In genomic region chr15:89926158-89926557, GRCh38 we compare ENCODE assay signal across 15 cellular contexts. TPM values are rescaled to one million over a fixed set of nuclear protein-coding genes. Genes with fewer than 3 reads are reported as not detected.
DNase-seq lines count a peak whose midpoint lies in the region; ATAC-seq and TF ChIP-seq lines count a peak whose summit lies in the region.
"Had no signal": no experiment of that assay in that cellular context is flagged by ENCODE, and none has a peak within 500 bp of the region (broad histone marks: within the 10 kb centered on the region; RNA-seq: fewer than 3 reads in every experiment).

No MANE protein-coding gene starts in this region.

- peak; percentile 44; the same call in 1 of the 3 replicates for ATAC-seq in SK-N-SH treated with all-trans-retinoic acid at 6 μM for 48 hours
- peak; percentile 52; the same call in 1 of the 3 replicates for ATAC-seq in RWPE2 (ENCODE audit: low read depth)
- peak; percentile 50 for ATAC-seq in upper lobe of right lung
- ATAC-seq in HG03175 (IDR thresholded peaks at IDR 0.05; ENCODE audit: unreplicated experiment): no peak

- peaks cover 2% of the 10 kb centered on the region for H3K27me3 Mint-ChIP-seq in chondrocyte (ENCODE audit: low read depth)

- CTCF ChIA-PET in SK-N-SH (lab: Yijun Ruan, JAX): no interaction called here

- intact Hi-C loops in upper lobe of right lung (cut with DNase I): no loop called here

- H3K36me3 Mint-ChIP-seq in chondrocyte (ENCODE audit: low read depth): no peaks in the 10 kb centered on the region

- H3K4me1 Mint-ChIP-seq in chondrocyte (ENCODE audit: low read depth): no peaks in the 10 kb centered on the region

- H3K79me2 ChIP-seq in SK-N-SH (ENCODE audit: insufficient read depth): no peaks in the 10 kb centered on the region

- no peaks in the 10 kb centered on the region for H3K9me3 Mint-ChIP-seq in chondrocyte (ENCODE audit: low read depth)

- H4K20me1 ChIP-seq in SK-N-SH (ENCODE audit: insufficient read depth): no peaks in the 10 kb centered on the region

- WGBS in SK-N-SH (ENCODE audit: low lambda C conversion rate): 86% methylated on average over 2 of the region's 2 CpGs

- no peak overlapping the region for H3K9ac ChIP-seq in SK-N-SH

- H3K4me2 ChIP-seq in SK-N-SH: no peak overlapping the region

- H3K4me3 Mint-ChIP-seq in chondrocyte (ENCODE audit: unreplicated experiment): no peak overlapping the region

- no peak for TF ChIP-seq RAD21 in SK-N-SH (IDR thresholded peaks at IDR 0.05; ENCODE audit: low read length)

- H3K27ac Mint-ChIP-seq in chondrocyte (ENCODE audit: unreplicated experiment): no peak overlapping the region

- H3K4me1 ChIP-seq in SK-N-SH (ENCODE audit: control insufficient read depth in 1 of 2, insufficient read depth in 2 of 2, low read depth in 1 of 2, low read length in 1 of 2): peaks cover 0 to 3% of the 10 kb centered on the region in 2 experiments; a peak in 1 of 4 replicates
- H3K4me1 ChIP-seq in RWPE2 (ENCODE audit: insufficient read depth, poor library complexity, severe bottlenecking): no peaks in the 10 kb centered on the region
- H3K4me1 ChIP-seq in upper lobe of right lung: no peaks in the 10 kb centered on the region

- no peak for DNase-seq in SK-N-SH
- no peak for DNase-seq in RWPE2 (ENCODE audit: low spot score)
- DNase-seq in fibroblast of the aortic adventitia (ENCODE audit: low read depth): peak; percentile 11
- DNase-seq in upper lobe of right lung: no peak
- DNase-seq in chondrocyte (ENCODE audit: low spot score): no peak
- DNase-seq in SKM-1 treated with dmso at 0.1 percent for 144 hours (lab: John Stamatoyannopoulos, UW; ENCODE audit: unreplicated experiment): no peak
- DNase-seq: C1 segment of cervical spinal cord, EL, NCI-H187, NCI-H69, SIG-M5 had no signal

- H3K27me3 ChIP-seq in SK-N-SH (ENCODE audit: insufficient read depth) (no peaks in the 10 kb centered on the region), RWPE2 (ENCODE audit: insufficient read depth, poor library complexity, severe bottlenecking) (no peaks in the 10 kb centered on the region), upper lobe of right lung (no peaks in the 10 kb centered on the region)

- H3K27ac ChIP-seq in SK-N-SH (ENCODE audit: low read depth in 2 of 2, low read length in 1 of 2) (no peak overlapping the region), RWPE2 (ENCODE audit: poor library complexity, severe bottlenecking) (no peak overlapping the region), upper lobe of right lung (no peak overlapping the region)
- H3K27ac ChIP-seq: 22Rv1, HL-60 had no signal

- H2AFZ ChIP-seq in SK-N-SH (ENCODE audit: low read depth): no peak overlapping the region

- H3K4me3 ChIP-seq in SK-N-SH (ENCODE audit: low read depth in 2 of 2, low read length in 1 of 2) (no peak overlapping the region), RWPE2 (ENCODE audit: severe bottlenecking) (no peak overlapping the region), fibroblast of the aortic adventitia (ENCODE audit: low read depth, low read length) (no peak overlapping the region), upper lobe of right lung (no peak overlapping the region)

- TF ChIP-seq CTCF in SK-N-SH (IDR thresholded peaks at IDR 0.05) (no peak), RWPE2 (IDR thresholded peaks at IDR 0.05; ENCODE audit: poor library complexity, severe bottlenecking) (no peak), fibroblast of the aortic adventitia (IDR thresholded peaks at IDR 0.05; ENCODE audit: insufficient read depth, low read length) (no peak), upper lobe of right lung (IDR thresholded peaks at IDR 0.05) (no peak), chondrocyte (IDR thresholded peaks at IDR 0.05) (no peak)

- H3K9me3 ChIP-seq in SK-N-SH (no peaks in the 10 kb centered on the region), RWPE2 (ENCODE audit: severe bottlenecking) (no peaks in the 10 kb centered on the region), upper lobe of right lung (no peaks in the 10 kb centered on the region)

- no peaks in the 10 kb centered on the region for H3K36me3 ChIP-seq in SK-N-SH (replicated peaks in 1 of 2; ENCODE audit: control insufficient read depth in 1 of 2, insufficient read depth in 2 of 2, low read length in 1 of 2)
- no peaks in the 10 kb centered on the region for H3K36me3 ChIP-seq in RWPE2 (ENCODE audit: low read depth)
- H3K36me3 ChIP-seq in upper lobe of right lung: no peaks in the 10 kb centered on the region

- no peak for TF ChIP-seq EP300 in SK-N-SH (IDR thresholded peaks at IDR 0.05; ENCODE audit: borderline replicate concordance in 1 of 2, low read depth in 1 of 2, low read length in 1 of 2)

- H3F3A ChIP-seq in SK-N-SH (replicated peaks; ENCODE audit: insufficient read depth): no peaks in the 10 kb centered on the region

- POLR2A ChIA-PET in SK-N-SH (lab: Yijun Ruan, JAX): no interaction called here

- no peaks in the 10 kb centered on the region for H3K9me2 ChIP-seq in SK-N-SH

TF ChIP-seq in SK-N-SH treated with all-trans-retinoic acid at 6 μM for 48 hours, 23 proteins besides CTCF, POLR2A, EP300 and RAD21:
- TF ChIP-seq, protein P1, sequence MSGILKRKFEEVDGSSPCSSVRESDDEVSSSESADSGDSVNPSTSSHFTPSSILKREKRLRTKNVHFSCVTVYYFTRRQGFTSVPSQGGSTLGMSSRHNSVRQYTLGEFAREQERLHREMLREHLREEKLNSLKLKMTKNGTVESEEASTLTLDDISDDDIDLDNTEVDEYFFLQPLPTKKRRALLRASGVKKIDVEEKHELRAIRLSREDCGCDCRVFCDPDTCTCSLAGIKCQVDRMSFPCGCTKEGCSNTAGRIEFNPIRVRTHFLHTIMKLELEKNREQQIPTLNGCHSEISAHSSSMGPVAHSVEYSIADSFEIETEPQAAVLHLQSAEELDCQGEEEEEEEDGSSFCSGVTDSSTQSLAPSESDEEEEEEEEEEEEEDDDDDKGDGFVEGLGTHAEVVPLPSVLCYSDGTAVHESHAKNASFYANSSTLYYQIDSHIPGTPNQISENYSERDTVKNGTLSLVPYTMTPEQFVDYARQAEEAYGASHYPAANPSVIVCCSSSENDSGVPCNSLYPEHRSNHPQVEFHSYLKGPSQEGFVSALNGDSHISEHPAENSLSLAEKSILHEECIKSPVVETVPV (CRISPR knock-in tag; IDR thresholded peaks at IDR 0.05): no peak
- TF ChIP-seq ZFP30 (CRISPR knock-in tag; IDR thresholded peaks at IDR 0.05) (no peak), RARB (CRISPR knock-in tag; IDR thresholded peaks at IDR 0.05) (no peak), ESRRG (CRISPR knock-in tag; IDR thresholded peaks at IDR 0.05) (no peak), ZNF565 (CRISPR knock-in tag; conservative IDR thresholded peaks at IDR 0.05; ENCODE audit: low read depth) (no peak), SNAI2 (CRISPR knock-in tag; IDR thresholded peaks at IDR 0.05) (no peak)

TF ChIP-seq in SK-N-SH, 30 proteins besides CTCF, POLR2A, EP300 and RAD21 (continues in another document):
- TF ChIP-seq SIN3A (IDR thresholded peaks at IDR 0.05; ENCODE audit: borderline replicate concordance, low read depth, low read length) (no peak), ZBTB33 (IDR thresholded peaks at IDR 0.05; ENCODE audit: borderline replicate concordance, low read depth) (no peak), TAF1 (IDR thresholded peaks at IDR 0.05; ENCODE audit: borderline replicate concordance, low read depth, low read length) (no peak), PBX3 (IDR thresholded peaks at IDR 0.05) (no peak), FOSL2 (IDR thresholded peaks at IDR 0.05; ENCODE audit: borderline replicate concordance, low read depth) (no peak), JUND (IDR thresholded peaks at IDR 0.05) (no peak), GABPA (IDR thresholded peaks at IDR 0.05; ENCODE audit: low read depth) (no peak)
- TF ChIP-seq, protein P2, sequence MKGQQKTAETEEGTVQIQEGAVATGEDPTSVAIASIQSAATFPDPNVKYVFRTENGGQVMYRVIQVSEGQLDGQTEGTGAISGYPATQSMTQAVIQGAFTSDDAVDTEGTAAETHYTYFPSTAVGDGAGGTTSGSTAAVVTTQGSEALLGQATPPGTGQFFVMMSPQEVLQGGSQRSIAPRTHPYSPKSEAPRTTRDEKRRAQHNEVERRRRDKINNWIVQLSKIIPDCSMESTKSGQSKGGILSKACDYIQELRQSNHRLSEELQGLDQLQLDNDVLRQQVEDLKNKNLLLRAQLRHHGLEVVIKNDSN (IDR thresholded peaks at IDR 0.05; ENCODE audit: borderline replicate concordance, low read depth): no peak

RNA-seq across cellular contexts. Expression of gene ARPIN, which starts 13.4 kb away (rescaled TPM):
- polyA plus RNA-seq in SK-N-SH (2012; rRNA removed): 13.0 and 13.5 TPM in 2 replicates
- polyA plus RNA-seq in SK-N-SH (2012; cell fraction: cytosol; rRNA removed): 11.4 and 11.6 TPM in 2 replicates
- 13.0 and 13.8 TPM in 2 replicates for polyA plus RNA-seq in SK-N-SH (2012; cell fraction: nucleus; rRNA removed)
- total RNA-seq in fibroblast of the aortic adventitia (ENCODE audit: low replicate concordance): 17.6 and 23.0 TPM in 2 replicates
- total RNA-seq in upper lobe of right lung: 30.5 TPM
- 17.0 to 24.2 TPM (median 18.2 TPM) in 3 replicates for total RNA-seq in chondrocyte

RNA-seq across cellular contexts. Expression of gene AP3S2, which starts 32.4 kb away (rescaled TPM):
- polyA plus RNA-seq in SK-N-SH (2012; rRNA removed): 11.9 and 19.4 TPM in 2 replicates
- 26.2 and 27.1 TPM in 2 replicates for polyA plus RNA-seq in SK-N-SH (2012; cell fraction: cytosol; rRNA removed)
- 15.0 and 20.9 TPM in 2 replicates for polyA plus RNA-seq in SK-N-SH (2012; cell fraction: nucleus; rRNA removed)
- 63.5 and 90.8 TPM in 2 replicates for total RNA-seq in fibroblast of the aortic adventitia (ENCODE audit: low replicate concordance)
- 32.1 TPM for total RNA-seq in upper lobe of right lung
- 19.6 to 26.2 TPM (median 24.4 TPM) in 3 replicates for total RNA-seq in chondrocyte
